ENCODE assay signal across 20 cellular contexts in genomic region chr7:1396195-1396594, GRCh38.
DNase-seq lines count a peak whose midpoint lies in the region; FAIRE-seq and TF ChIP-seq lines count a peak whose summit lies in the region.
"Had no signal": no experiment of that assay in that cellular context is flagged by ENCODE, and none has a peak within 500 bp of the region (broad histone marks: within the 10 kb centered on the region; RNA-seq: fewer than 3 reads in every experiment).

No MANE protein-coding gene starts in this region.

- H2BK20ac ChIP-seq in H1 (ENCODE audit: low read length) = no peak overlapping the region

- H3K4me3 ChIP-seq in BLaER1 = peak overlapping the region; percentile 56; the same call in 1 of the 2 replicates
- no peak overlapping the region for H3K4me3 ChIP-seq in HEK293 (ENCODE audit: low read depth, low read length)
- no peak overlapping the region for H3K4me3 ChIP-seq in H1 (ENCODE audit: extremely low read depth in 1 of 4, insufficient read depth in 2 of 4, low read depth in 3 of 4, low read length in 4 of 4)
- no peak overlapping the region for H3K4me3 ChIP-seq in osteoblast (ENCODE audit: insufficient read depth, low read length)
- H3K4me3 ChIP-seq: GM12878 had no signal

- H4K91ac ChIP-seq in H1 (replicated peaks; ENCODE audit: insufficient read length, low read length) = no peak overlapping the region

- no peak overlapping the region for H4K5ac ChIP-seq in H1 (ENCODE audit: insufficient read length, low read depth, low read length)

- no peak overlapping the region for H4K8ac ChIP-seq in H1 (ENCODE audit: extremely low read depth, insufficient read depth, low read length)

- no peak overlapping the region for H3K56ac ChIP-seq in H1 (replicated peaks; ENCODE audit: insufficient read length, low read depth, low read length)

- no peaks in the 10 kb centered on the region for H3K79me1 ChIP-seq in H1 (ENCODE audit: low read depth, low read length)

- H4K20me1 ChIP-seq in BLaER1 = no peaks in the 10 kb centered on the region
- no peaks in the 10 kb centered on the region for H4K20me1 ChIP-seq in H1 (replicated peaks in 1 of 2; ENCODE audit: control insufficient read depth in 1 of 2, insufficient read depth in 2 of 2, low read length in 2 of 2)
- H4K20me1 ChIP-seq in osteoblast (ENCODE audit: insufficient read depth, low read length) = no peaks in the 10 kb centered on the region

- H3K4ac ChIP-seq in H1 (replicated peaks; ENCODE audit: insufficient read length, low read depth, low read length) = no peak overlapping the region

- no peak overlapping the region for H2BK15ac ChIP-seq in H1 (ENCODE audit: low read length)

- H3K4me2 ChIP-seq in BLaER1 (peak overlapping the region; percentile 89), H1 (ENCODE audit: insufficient read depth in 1 of 2, low read depth in 2 of 2, low read length in 2 of 2) (no peak overlapping the region), osteoblast (ENCODE audit: insufficient read depth, low read length) (no peak overlapping the region)

- DNase-seq in H1 (ENCODE audit: low read depth in 1 of 2, low spot score in 2 of 2) = no peak
- peak; percentile 34 for DNase-seq in osteoblast (ENCODE audit: insufficient read length, low spot score, missing footprints)
- DNase-seq in central memory CD4-positive, alpha-beta T cell = no peak
- DNase-seq in GF-D8 (lab: John Stamatoyannopoulos, UW) = no peak
- DNase-seq in GM20000 (ENCODE audit: low spot score) = no peak
- DNase-seq: AML-193; BE2C; Caco-2; CD4-positive, CD25-positive, alpha-beta regulatory T cell; CD8-positive, alpha-beta T cell; DMS153; DND-41; H9; HFFc6 had no signal

- H2AK5ac ChIP-seq in H1 (ENCODE audit: low read depth, low read length) = no peak overlapping the region

- H2AFZ ChIP-seq in H1 (ENCODE audit: low read length) (no peak overlapping the region), osteoblast (ENCODE audit: low read length) (no peak overlapping the region)

- TF ChIP-seq EP300 in H1 (IDR thresholded peaks at IDR 0.05; ENCODE audit: borderline replicate concordance in 1 of 2, low read depth in 2 of 2, low read length in 2 of 2) = no peak

- TF ChIP-seq POLR2A in H1 (IDR thresholded peaks at IDR 0.05; ENCODE audit: control extremely low read depth in 1 of 2, low read depth in 2 of 2, low read length in 2 of 2) = no peak

- FAIRE-seq in H1 (lab: Jason Lieb, UNC) = no peak
- FAIRE-seq: G401.6, GM12878, GM18507 had no signal

- H2BK120ac ChIP-seq in H1 (replicated peaks; ENCODE audit: low read depth, low read length) = no peak overlapping the region

- H2BK12ac ChIP-seq in H1 (ENCODE audit: low read depth, low read length) = no peak overlapping the region

- WGBS in H1 (ENCODE audit: extremely low coverage in 1 of 2, insufficient coverage in 1 of 2, insufficient read length in 1 of 2, insufficient replicate concordance in 2 of 2, low coverage in 1 of 2, low lambda C conversion rate in 2 of 2, missing lambda C conversion rate in 1 of 2), 2 experiments = 88% methylated on average over 5 of the region's 7 CpGs; no CpG with 5 or more reads in 1 of the 2 experiments

- CTCF ChIA-PET in HEK293 (lab: Yijun Ruan, JAX) = no interaction called here
- CTCF ChIA-PET in H1 (lab: Charles Lee; ENCODE audit: partially characterized antibody) = interaction anchor here (0.8 to 1.2 kb wide), 2 partner anchors 37 to 144 kb away, joined by 3 read pairs; no protein-coding TSS in a partner anchor

- H3K79me2 ChIP-seq in H1 (ENCODE audit: control insufficient read depth in 1 of 2, insufficient read depth in 2 of 2, low read length in 2 of 2) (no peaks in the 10 kb centered on the region), osteoblast (ENCODE audit: insufficient read depth, low read length) (no peaks in the 10 kb centered on the region)

- H3K27ac ChIP-seq in BLaER1 = peak overlapping the region; percentile 87
- no peak overlapping the region for H3K27ac ChIP-seq in HEK293 (ENCODE audit: extremely low read depth, low read depth, low read length)
- no peak overlapping the region for H3K27ac ChIP-seq in H1 (ENCODE audit: low read depth, low read length)
- H3K27ac ChIP-seq in osteoblast (ENCODE audit: low read depth, low read length) = no peak overlapping the region
- H3K27ac ChIP-seq: C4-2B had no signal

- POLR2A ChIA-PET in HEK293 (lab: Yijun Ruan, JAX) (no interaction called here), H1 (lab: Charles Lee; ENCODE audit: partially characterized antibody) (no interaction called here)

- H3K9ac ChIP-seq in BLaER1 (peak overlapping the region; percentile 62), H1 (replicated peaks in 1 of 4; ENCODE audit: extremely low read depth in 1 of 4, low read depth in 3 of 4, low read length in 3 of 4) (no peak overlapping the region)

- H3K9me3 ChIP-seq in BLaER1 (peaks cover 31% of the 10 kb centered on the region), HEK293 (ENCODE audit: control insufficient read depth, insufficient read depth, low read depth, low read length) (no peaks in the 10 kb centered on the region), H1 (ENCODE audit: insufficient read depth in 2 of 2, low read depth in 1 of 2, low read length in 1 of 2) (peaks cover 4 to 9% of the 10 kb centered on the region in 2 experiments; a peak in 3 of 4 replicates), osteoblast (ENCODE audit: low read depth, low read length) (peaks cover 10% of the 10 kb centered on the region)
- H3K9me3 ChIP-seq: BE2C had no signal

- no peak overlapping the region for H3K14ac ChIP-seq in H1 (ENCODE audit: insufficient read length)

- H3K23me2 ChIP-seq in H1 (ENCODE audit: low read depth, low read length) = no peaks in the 10 kb centered on the region

- H3K4me1 ChIP-seq in BLaER1 = peaks cover 94% of the 10 kb centered on the region
- no peaks in the 10 kb centered on the region for H3K4me1 ChIP-seq in HEK293 (ENCODE audit: control insufficient read depth, insufficient read depth, low read length)
- H3K4me1 ChIP-seq in H1 (replicated peaks in 1 of 4; ENCODE audit: control insufficient read depth in 3 of 4, insufficient read depth in 4 of 4, low read length in 3 of 4) = peaks cover 0 to 2% (median 0%) of the 10 kb centered on the region in 4 experiments; a peak in 2 of 7 replicates
- no peaks in the 10 kb centered on the region for H3K4me1 ChIP-seq in osteoblast (ENCODE audit: insufficient read depth, low read length)
- H3K4me1 ChIP-seq: BE2C had no signal

- H3K23ac ChIP-seq in H1 (ENCODE audit: insufficient read length) = no peak overlapping the region

- H3K18ac ChIP-seq in H1 (ENCODE audit: extremely low read depth, low read length) = no peak overlapping the region

- H3K27me3 ChIP-seq in BLaER1 = no peaks in the 10 kb centered on the region
- H3K27me3 ChIP-seq in H1 (replicated peaks in 1 of 4; ENCODE audit: control insufficient read depth in 3 of 4, extremely low read depth in 1 of 4, insufficient read depth in 3 of 4, low read length in 3 of 4) = no peaks in the 10 kb centered on the region; a peak in 2 of 7 replicates
- H3K27me3 ChIP-seq in osteoblast (ENCODE audit: insufficient read depth, low read length) = peaks cover 34% of the 10 kb centered on the region

- TF ChIP-seq RAD21 in H1 (IDR thresholded peaks at IDR 0.05 in 1 of 2, conservative IDR thresholded peaks at IDR 0.05 in 1 of 2; ENCODE audit: low read depth in 2 of 2, low read length in 2 of 2) = no peak

- TF ChIP-seq CTCF in HEK293 (tag by site-specific recombination; IDR thresholded peaks at IDR 0.05) (no peak), H1 (IDR thresholded peaks at IDR 0.05; ENCODE audit: control extremely low read depth in 1 of 3, insufficient read depth in 1 of 3, low read depth in 1 of 3, low read length in 3 of 3) (no peak), osteoblast (IDR thresholded peaks at IDR 0.05; ENCODE audit: extremely low read depth, low read depth, low read length) (no peak), GM20000 (IDR thresholded peaks at IDR 0.05; ENCODE audit: extremely low read depth, missing control alignments) (no peak)

- no peak overlapping the region for H2BK5ac ChIP-seq in H1 (ENCODE audit: low read depth, low read length)

- no peaks in the 10 kb centered on the region for H3K36me3 ChIP-seq in BLaER1
- H3K36me3 ChIP-seq in HEK293 (ENCODE audit: control insufficient read depth in 2 of 2, insufficient read depth in 1 of 2, low read length in 2 of 2) = no peaks in the 10 kb centered on the region
- no peaks in the 10 kb centered on the region for H3K36me3 ChIP-seq in H1 (ENCODE audit: control insufficient read depth in 2 of 4, insufficient read depth in 4 of 4, low read length in 3 of 4)
- H3K36me3 ChIP-seq in osteoblast (ENCODE audit: insufficient read depth, low read length) = no peaks in the 10 kb centered on the region
- H3K36me3 ChIP-seq: BE2C had no signal

TF ChIP-seq in HEK293, 187 proteins besides CTCF, POLR2A, EP300 and RAD21:
- TF ChIP-seq ZXDB (tag by site-specific recombination; IDR thresholded peaks at IDR 0.05) (no peak), ZNF146 (tag by site-specific recombination; IDR thresholded peaks at IDR 0.05) (peak; percentile 93)
TF ChIP-seq in HEK293: peak in this region for 1.

TF ChIP-seq in H1, 55 proteins besides CTCF, POLR2A, EP300 and RAD21:
- 0 out of 2 replicates have a peak, but pooled peaks have one; percentile 51 for TF ChIP-seq KDM1A (IDR thresholded peaks at IDR 0.05; ENCODE audit: borderline replicate concordance, low read length)
- no peak for TF ChIP-seq BRCA1 (IDR thresholded peaks at IDR 0.05; ENCODE audit: low read depth, low read length)
